ENCODE assay signal across 9 cellular contexts in the genomic region with DNA sequence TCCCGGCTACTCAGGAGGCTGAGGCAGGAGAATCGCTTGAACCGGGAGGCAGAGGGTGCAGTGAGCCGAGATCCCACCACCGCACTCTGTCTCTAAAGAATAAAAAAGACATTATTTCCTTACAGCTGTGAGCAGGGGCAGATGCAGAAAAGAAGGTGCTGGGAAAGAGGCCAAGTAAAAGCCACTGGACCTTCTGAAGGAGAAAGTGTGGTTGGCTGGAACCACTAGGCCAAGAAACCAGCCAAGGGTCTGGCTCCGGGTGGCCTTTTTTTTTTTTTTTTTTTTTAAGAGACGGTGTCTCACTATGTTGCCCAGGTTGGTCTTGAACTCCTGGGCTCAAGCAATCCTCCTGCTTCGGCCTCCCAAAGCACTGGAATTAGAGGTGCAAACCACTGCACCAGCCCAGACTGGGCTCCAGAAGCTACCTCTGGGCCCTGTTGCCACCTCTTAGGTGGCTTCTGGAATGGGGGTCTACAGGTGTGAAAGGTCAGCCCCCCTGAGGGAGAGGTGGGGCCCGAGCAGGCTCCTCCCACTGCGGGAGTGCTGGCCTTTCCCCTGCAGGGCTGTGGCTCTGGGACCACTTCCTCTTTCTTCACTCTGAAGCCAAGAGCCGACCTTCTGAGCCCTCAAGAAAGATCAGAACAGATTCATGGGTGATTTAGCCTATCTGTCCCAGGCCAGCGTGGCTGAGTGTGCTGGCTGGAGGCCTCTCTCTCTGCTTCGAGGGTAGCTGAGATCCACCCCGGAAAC. TPM values are rescaled to one million over a fixed set of nuclear protein-coding genes. Genes with fewer than 3 reads are reported as not detected.
A peak's percentile ranks its signal among the peaks of the same experiment; 100 is the strongest.
DNase-seq lines count a peak whose midpoint lies in the region; ATAC-seq, FAIRE-seq and TF ChIP-seq lines count a peak whose summit lies in the region.
"Had no signal": no experiment of that assay in that cellular context is flagged by ENCODE, and none has a peak within 500 bp of the region (broad histone marks: within the 10 kb centered on the region; RNA-seq: fewer than 3 reads in every experiment).

TSS of gene FGD2 (plus strand) at position 595 of the 750 bp plus-strand sequence. CDS start 163 bp downstream, outside the sequence.

- peak; percentile 76 for TF ChIP-seq POLR2A in GM19099 (IDR thresholded peaks at IDR 0.05; ENCODE audit: extremely low read depth, insufficient read length, low read depth)

- no peak within 1 kb of the TSS for H2BK120ac ChIP-seq in neuronal stem cell (ENCODE audit: low read depth, low read length)

- H4K91ac ChIP-seq in neuronal stem cell (ENCODE audit: low read depth, low read length, poor library complexity) = no peak within 1 kb of the TSS

- peak within 1 kb of the TSS; percentile 33 for H2BK15ac ChIP-seq in neuronal stem cell (ENCODE audit: low read length)

- H2AFZ ChIP-seq in neuronal stem cell (ENCODE audit: low read length) = no peak within 1 kb of the TSS

- peak within 1 kb of the TSS; percentile 18 for H3K23ac ChIP-seq in neuronal stem cell (ENCODE audit: low read depth, low read length, poor library complexity)

- no peaks in the 10 kb centered on the region for H3K4me1 ChIP-seq in neuronal stem cell (ENCODE audit: control insufficient read depth in 2 of 2, insufficient read depth in 1 of 2, low read depth in 1 of 2, low read length in 2 of 2)

- intact Hi-C loops in CD14-positive monocyte (cut with micrococcal nuclease) = no loop called here

- WGBS in neuronal stem cell (ENCODE audit: extremely low coverage in 2 of 2, insufficient read length in 2 of 2, insufficient replicate concordance in 1 of 2), 2 donors = no CpG with 5 or more reads among the region's 14 CpGs

- no peak within 1 kb of the TSS for H3K4ac ChIP-seq in neuronal stem cell (ENCODE audit: low read length)

- H2BK5ac ChIP-seq in neuronal stem cell (ENCODE audit: low read length) = no peak within 1 kb of the TSS

- H3K4me3 ChIP-seq in neuronal stem cell (ENCODE audit: low read length in 2 of 2) = no peak within 1 kb of the TSS

- FAIRE-seq in frontal cortex (lab: Jason Lieb, UNC) = no peak

- peak within 1 kb of the TSS; percentile 40 for H3K18ac ChIP-seq in neuronal stem cell (ENCODE audit: low read length)

- H3K9me3 ChIP-seq in neuronal stem cell (replicated peaks in 1 of 2; ENCODE audit: control insufficient read depth in 2 of 2, insufficient read depth in 1 of 2, low read depth in 1 of 2, low read length in 2 of 2) = no peaks in the 10 kb centered on the region

- H3K36me3 ChIP-seq in neuronal stem cell (replicated peaks in 1 of 2; ENCODE audit: control insufficient read depth in 2 of 2, insufficient read depth in 2 of 2, low read length in 2 of 2) = no peaks in the 10 kb centered on the region

- H2BK12ac ChIP-seq in neuronal stem cell (ENCODE audit: low read length) = no peak within 1 kb of the TSS

- H3K14ac ChIP-seq in neuronal stem cell (ENCODE audit: low read length) = no peak within 1 kb of the TSS

- no peak within 1 kb of the TSS for H4K8ac ChIP-seq in neuronal stem cell (ENCODE audit: low read depth, low read length)

- H3K27me3 ChIP-seq in neuronal stem cell (ENCODE audit: control insufficient read depth in 3 of 3, insufficient read depth in 3 of 3, low read depth in 1 of 3, low read length in 3 of 3) = peaks cover 0 to 40% (median 0%) of the 10 kb centered on the region in 3 experiments

- H3K27me3 Mint-ChIP-seq in CD14-positive monocyte (ENCODE audit: low read depth in 3 of 3) = peaks cover 0 to 4% (median 0%) of the 10 kb centered on the region in 3 donors
- H3K27me3 Mint-ChIP-seq in activated naive CD8-positive, alpha-beta T cell treated with anti-CD3 and anti-CD28 coated beads for 36 hours = no peaks in the 10 kb centered on the region

- H3K4me2 ChIP-seq in neuronal stem cell (ENCODE audit: insufficient read depth, low read length, poor library complexity, severe bottlenecking) = no peak within 1 kb of the TSS

- no peak for TF ChIP-seq CTCF in CD14-positive monocyte (IDR thresholded peaks at IDR 0.05)

- H3K4me3 Mint-ChIP-seq in CD14-positive monocyte = peak within 1 kb of the TSS; percentile 89 to 99
- H3K4me3 Mint-ChIP-seq in activated naive CD8-positive, alpha-beta T cell treated with anti-CD3 and anti-CD28 coated beads for 36 hours = peak within 1 kb of the TSS; percentile 52

- peak within 1 kb of the TSS; percentile 93 to 98 (median 96) for H3K27ac Mint-ChIP-seq in CD14-positive monocyte
- H3K27ac Mint-ChIP-seq in activated naive CD8-positive, alpha-beta T cell treated with anti-CD3 and anti-CD28 coated beads for 36 hours = no peak within 1 kb of the TSS

- no peaks in the 10 kb centered on the region for H3K79me1 ChIP-seq in neuronal stem cell (ENCODE audit: low read depth, low read length)

- DNase-seq in CD14-positive monocyte (ENCODE audit: low spot score) (no peak), neuronal stem cell (ENCODE audit: low spot score) (no peak), frontal cortex (ENCODE audit: low spot score in 2 of 2) (no peak)
- DNase-seq in activated naive CD8-positive, alpha-beta T cell treated with anti-CD3 and anti-CD28 coated beads for 36 hours = no peak
- no peak for DNase-seq in activated CD4-positive, alpha-beta T cell treated with anti-CD3 and anti-CD28 coated beads for 48 hours
- no peak for DNase-seq in stimulated activated CD4-positive, alpha-beta T cell treated with anti-CD3 and anti-CD28 coated beads, Interleukin-4, amount 100 ng/mL, for 4 hours

- H3K36me3 Mint-ChIP-seq in CD14-positive monocyte = peaks cover 9 to 23% of the 10 kb centered on the region in 2 donors
- H3K36me3 Mint-ChIP-seq in activated naive CD8-positive, alpha-beta T cell treated with anti-CD3 and anti-CD28 coated beads for 36 hours = no peaks in the 10 kb centered on the region

- no peak within 1 kb of the TSS for H3K27ac ChIP-seq in neuronal stem cell (replicated peaks; ENCODE audit: low read length)

- ATAC-seq in HG03159 (IDR thresholded peaks at IDR 0.05; ENCODE audit: unreplicated experiment) = peak; percentile 64

- peaks cover 61% of the 10 kb centered on the region for H3K4me1 Mint-ChIP-seq in CD14-positive monocyte
- peaks cover 7% of the 10 kb centered on the region for H3K4me1 Mint-ChIP-seq in activated naive CD8-positive, alpha-beta T cell treated with anti-CD3 and anti-CD28 coated beads for 36 hours

- peak within 1 kb of the TSS; percentile 15 for H3K9ac ChIP-seq in neuronal stem cell (ENCODE audit: low read depth, low read length, poor library complexity)

- H3K9me3 Mint-ChIP-seq in CD14-positive monocyte = peaks cover 0 to 2% (median 0%) of the 10 kb centered on the region in 7 donors
- no peaks in the 10 kb centered on the region for H3K9me3 Mint-ChIP-seq in activated naive CD8-positive, alpha-beta T cell treated with anti-CD3 and anti-CD28 coated beads for 36 hours

- peak within 1 kb of the TSS; percentile 74 for H2AK5ac ChIP-seq in neuronal stem cell (ENCODE audit: low read depth, low read length)

RNA-seq across cellular contexts. Expression of gene FGD2, which starts in this region (rescaled TPM):
- polyA plus RNA-seq in CD14-positive monocyte = 10 to 100 TPM; 25.3 to 50.0 TPM
- 1 to 10 TPM; 1.7 to 1.8 TPM for total RNA-seq in activated naive CD8-positive, alpha-beta T cell treated with anti-CD3 and anti-CD28 coated beads for 36 hours
- 0.04 TPM for polyA plus RNA-seq in neuronal stem cell (2013, experiment 1 of 2)
- 0.03 TPM for polyA plus RNA-seq in neuronal stem cell (2013, experiment 2 of 2)
- total RNA-seq in frontal cortex = 0.82 TPM
- total RNA-seq: myocyte had no signal
